15 cellular contexts compared by ENCODE assay signal in genomic region chr17:15894258-15894657, GRCh38. TPM values are rescaled to one million over a fixed set of nuclear protein-coding genes. Genes with fewer than 3 reads are reported as not detected.
DNase-seq lines count a peak whose midpoint lies in the region; ATAC-seq, FAIRE-seq and TF ChIP-seq lines count a peak whose summit lies in the region.
"Had no signal": no experiment of that assay in that cellular context is flagged by ENCODE, and none has a peak within 500 bp of the region (broad histone marks: within the 10 kb centered on the region; RNA-seq: fewer than 3 reads in every experiment).

No MANE protein-coding gene starts in this region.

- H3K9me3 ChIP-seq in A549: peaks cover 10% of the 10 kb centered on the region; the same call in 2 of the 3 replicates

- POLR2A ChIA-PET in A549 (lab: Yijun Ruan, JAX): no interaction called here

- intact Hi-C loops in dendritic cell treated with granulocyte-macrophage colony-stimulating factor and Interleukin-4, amounts not matched to agents 40 ng/mL and 50 ng/mL, for 4 days (cut with micrococcal nuclease): no loop called here

- no peak for TF ChIP-seq RAD21 in A549 (conservative IDR thresholded peaks at IDR 0.05 in 1 of 2, IDR thresholded peaks at IDR 0.05 in 1 of 2)

- TF ChIP-seq CTCF in A549 (IDR thresholded peaks at IDR 0.05): no peak
- TF ChIP-seq CTCF in NB4 (IDR thresholded peaks at IDR 0.05; ENCODE audit: low read depth, low read length): no peak
- TF ChIP-seq CTCF in nephron (IDR thresholded peaks at IDR 0.05; ENCODE audit: unreplicated experiment in 3 of 3): no peak

- no peak overlapping the region for H3K4me3 Mint-ChIP-seq in dendritic cell treated with granulocyte-macrophage colony-stimulating factor and Interleukin-4, amounts not matched to agents 40 ng/mL and 50 ng/mL, for 4 days
- H3K4me3 Mint-ChIP-seq in nephron: no peak overlapping the region
- H3K4me3 Mint-ChIP-seq: CD4-positive, CD25-positive, alpha-beta regulatory T cell had no signal

- CTCF ChIA-PET in A549 (lab: Yijun Ruan, JAX): interaction anchor here (1.0 to 1.6 kb wide), 4 partner anchors 13 to 72 kb away, joined by 3 to 5 read pairs (median 4); partner anchors contain the start of gene ADORA2B

- H3K36me3 Mint-ChIP-seq in dendritic cell treated with granulocyte-macrophage colony-stimulating factor and Interleukin-4, amounts not matched to agents 40 ng/mL and 50 ng/mL, for 4 days (ENCODE audit: low read depth): no peaks in the 10 kb centered on the region
- no peaks in the 10 kb centered on the region for H3K36me3 Mint-ChIP-seq in nephron (ENCODE audit: low read depth)

- H3K4me2 ChIP-seq in A549: peak overlapping the region; percentile 64; the same call in 2 of the 3 replicates

- H3K4me1 ChIP-seq in A549: peaks cover 36% of the 10 kb centered on the region

- H3K4me3 ChIP-seq in A549 (no peak overlapping the region), NB4 (ENCODE audit: low read depth, low read length) (no peak overlapping the region)
- H3K4me3 ChIP-seq: GM23248 had no signal

- DNase-seq in A549 (ENCODE audit: low read depth in 1 of 2, low spot score in 1 of 2): no peak
- DNase-seq in NB4 (ENCODE audit: low read depth): peak; percentile 22
- no peak for DNase-seq in kidney tubule cell (ENCODE audit: low spot score)
- no peak for DNase-seq in activated effector memory CD4-positive, alpha-beta T cell treated with anti-CD3 and anti-CD28 coated beads, Interleukin-2, amount 50 U/mL, for 16 hours
- DNase-seq in NCI-H146 treated with DMSO at 0.1 percent for 48 hours (lab: John Stamatoyannopoulos, UW; ENCODE audit: unreplicated experiment): no peak
- DNase-seq: CD4-positive, CD25-positive, alpha-beta regulatory T cell; DMS79; GM23248; NCI-H1092; NCI-H1694 treated with DMSO at 0.1 percent for 48 hours; NCI-H748 treated with DMSO at 0.1 percent for 48 hours; Right ventricle myocardium superior had no signal

- TF ChIP-seq POLR2A in A549 (IDR thresholded peaks at IDR 0.05; ENCODE audit: low read length) (no peak), NB4 (IDR thresholded peaks at IDR 0.05; ENCODE audit: extremely low read depth, insufficient read length) (no peak)

- peak overlapping the region; percentile 60 to 78 for H3K27ac ChIP-seq in A549
- H3K27ac ChIP-seq: GM23248 had no signal

- H3K9me3 Mint-ChIP-seq in dendritic cell treated with granulocyte-macrophage colony-stimulating factor and Interleukin-4, amounts not matched to agents 40 ng/mL and 50 ng/mL, for 4 days: peaks cover 12% of the 10 kb centered on the region
- peaks cover 4% of the 10 kb centered on the region for H3K9me3 Mint-ChIP-seq in nephron
- H3K9me3 Mint-ChIP-seq: CD4-positive, CD25-positive, alpha-beta regulatory T cell had no signal

- peaks cover 10% of the 10 kb centered on the region for H3K27me3 Mint-ChIP-seq in dendritic cell treated with granulocyte-macrophage colony-stimulating factor and Interleukin-4, amounts not matched to agents 40 ng/mL and 50 ng/mL, for 4 days
- no peaks in the 10 kb centered on the region for H3K27me3 Mint-ChIP-seq in nephron (ENCODE audit: low read depth)

- no peak for ATAC-seq in A549

- H3K27ac Mint-ChIP-seq in dendritic cell treated with granulocyte-macrophage colony-stimulating factor and Interleukin-4, amounts not matched to agents 40 ng/mL and 50 ng/mL, for 4 days: peak overlapping the region; percentile 7
- H3K27ac Mint-ChIP-seq in nephron: peak overlapping the region in 2 of 3 experiments; percentile 9 to 19

- H3K4me1 Mint-ChIP-seq in dendritic cell treated with granulocyte-macrophage colony-stimulating factor and Interleukin-4, amounts not matched to agents 40 ng/mL and 50 ng/mL, for 4 days (ENCODE audit: low read depth): peaks cover 26% of the 10 kb centered on the region
- peaks cover 13% of the 10 kb centered on the region for H3K4me1 Mint-ChIP-seq in nephron

- FAIRE-seq in A549 (lab: Jason Lieb, UNC): no peak
- FAIRE-seq: GM12891 had no signal

- 78% methylated on average over 5 of the region's 5 CpGs for WGBS in A549 (ENCODE audit: missing lambda C conversion rate)

- TF ChIP-seq EP300 in A549 (IDR thresholded peaks at IDR 0.05): no peak

TF ChIP-seq in A549, 52 proteins besides CTCF, POLR2A, EP300 and RAD21:
- TF ChIP-seq BHLHE40 (IDR thresholded peaks at IDR 0.05; ENCODE audit: low read depth, low read length): no peak
- TF ChIP-seq EHMT2 (IDR thresholded peaks at IDR 0.05; ENCODE audit: low read depth): no peak
- TF ChIP-seq SREBF2 (IDR thresholded peaks at IDR 0.05): no peak
- no peak for TF ChIP-seq CBX2 (IDR thresholded peaks at IDR 0.05; ENCODE audit: borderline replicate concordance, low read depth)
- no peak for TF ChIP-seq KDM5A (IDR thresholded peaks at IDR 0.05)
- TF ChIP-seq TP53 (CRISPR knock-in tag; IDR thresholded peaks at IDR 0.05): no peak
- no peak for TF ChIP-seq MYC (IDR thresholded peaks at IDR 0.05; ENCODE audit: borderline replicate concordance, low read length)
- TF ChIP-seq, protein P1, sequence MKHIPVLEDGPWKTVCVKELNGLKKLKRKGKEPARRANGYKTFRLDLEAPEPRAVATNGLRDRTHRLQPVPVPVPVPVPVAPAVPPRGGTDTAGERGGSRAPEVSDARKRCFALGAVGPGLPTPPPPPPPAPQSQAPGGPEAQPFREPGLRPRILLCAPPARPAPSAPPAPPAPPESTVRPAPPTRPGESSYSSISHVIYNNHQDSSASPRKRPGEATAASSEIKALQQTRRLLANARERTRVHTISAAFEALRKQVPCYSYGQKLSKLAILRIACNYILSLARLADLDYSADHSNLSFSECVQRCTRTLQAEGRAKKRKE (CRISPR knock-in tag; IDR thresholded peaks at IDR 0.05; ENCODE audit: low read depth): no peak
- no peak for TF ChIP-seq CHD2 (IDR thresholded peaks at IDR 0.05; ENCODE audit: low read length, partially characterized antibody)
- no peak for TF ChIP-seq USF2 (IDR thresholded peaks at IDR 0.05)
- no peak for TF ChIP-seq NR3C1 (IDR thresholded peaks at IDR 0.05)
- no peak for TF ChIP-seq POLR2AphosphoS2 (conservative IDR thresholded peaks at IDR 0.05; ENCODE audit: low read length)
- TF ChIP-seq RARB (CRISPR knock-in tag; IDR thresholded peaks at IDR 0.05): no peak
- no peak for TF ChIP-seq HOXA7 (CRISPR knock-in tag; IDR thresholded peaks at IDR 0.05)
- TF ChIP-seq FOSL2 (IDR thresholded peaks at IDR 0.05): no peak
- TF ChIP-seq FOSL2 (CRISPR knock-in tag; IDR thresholded peaks at IDR 0.05): no peak
- TF ChIP-seq FOSB (CRISPR knock-in tag; IDR thresholded peaks at IDR 0.05): no peak
- TF ChIP-seq CBX8 (IDR thresholded peaks at IDR 0.05): no peak
- TF ChIP-seq REST (IDR thresholded peaks at IDR 0.05): no peak
- no peak for TF ChIP-seq JUN (IDR thresholded peaks at IDR 0.05)

RNA-seq across cellular contexts. Expression of gene ADORA2B, which starts 50.7 kb away (rescaled TPM):
- polyA plus RNA-seq in A549 (2011; rRNA removed) (10.2 and 14.4 TPM in 2 replicates), A549 (2017; fragmentation: RNase III; extraction: RNeasy Plus Mini Kit Qiagen cat#74134 plus additional on column Dnase treatment) (5.7 to 6.3 TPM (median 6.2 TPM) in 3 replicates)
- 6.1 and 8.5 TPM in 2 replicates for polyA plus RNA-seq in A549 (2012; cell fraction: cytosol; rRNA removed)
- 7.3 and 7.9 TPM in 2 replicates for polyA plus RNA-seq in A549 (2012; cell fraction: nucleus; rRNA removed)
- polyA minus RNA-seq in A549 (2011; rRNA and poly(A)+ RNA removed): 10.2 and 14.4 TPM in 2 replicates
